26 cellular contexts compared by ENCODE assay signal in the genomic region with DNA sequence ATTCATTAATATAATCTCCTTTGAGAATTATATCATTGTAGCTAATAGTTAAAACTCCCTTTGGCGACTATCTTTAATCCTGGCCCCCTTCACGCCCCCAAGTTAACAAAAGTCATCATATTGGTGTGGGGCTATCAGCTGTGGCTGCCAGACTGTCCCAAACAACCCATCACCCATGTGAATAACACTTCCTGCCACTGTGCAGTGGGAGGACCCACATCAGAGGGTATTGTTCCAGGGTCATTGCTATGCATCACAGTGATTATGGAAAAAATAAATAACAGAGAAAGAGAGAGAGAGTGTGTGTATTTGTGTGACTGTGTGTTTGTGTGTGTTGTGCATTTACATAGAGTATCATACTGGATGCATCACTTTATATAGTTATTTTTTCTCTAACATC.
"Had no signal": no experiment of that assay in that cellular context is flagged by ENCODE, and none has a peak within 500 bp of the region (broad histone marks: within the 10 kb centered on the region; RNA-seq: fewer than 3 reads in every experiment).

No MANE protein-coding gene starts in this region.

- H3K27ac ChIP-seq: colonic mucosa, dorsolateral prefrontal cortex, epithelial cell of prostate, esophagus squamous epithelium, gastrocnemius medialis, heart right ventricle, left lung, lower lobe of right lung had no signal

- H3K27ac Mint-ChIP-seq: dendritic cell treated with granulocyte-macrophage colony-stimulating factor and Interleukin-4, amounts not matched to agents 40 ng/mL and 50 ng/mL, for 4 days; memory B cell; naive thymus-derived CD4-positive, alpha-beta T cell had no signal

- H3K36me3 Mint-ChIP-seq: memory B cell; naive thymus-derived CD4-positive, alpha-beta T cell had no signal

- H3K36me3 ChIP-seq: colonic mucosa, esophagus squamous epithelium, gastrocnemius medialis, heart right ventricle, left lung, lower lobe of right lung had no signal

- H3K4me3 Mint-ChIP-seq: dendritic cell treated with granulocyte-macrophage colony-stimulating factor and Interleukin-4, amounts not matched to agents 40 ng/mL and 50 ng/mL, for 4 days; memory B cell; naive thymus-derived CD4-positive, alpha-beta T cell had no signal

- H3K4me3 ChIP-seq: colonic mucosa, dorsolateral prefrontal cortex, esophagus squamous epithelium, gastrocnemius medialis, heart right ventricle, left lung, lower lobe of right lung had no signal

- DNase-seq: colonic mucosa; cortex of kidney; dorsolateral prefrontal cortex; effector CD4-positive, alpha-beta T cell; effector memory CD4-positive, alpha-beta T cell; erythroblast; esophagus squamous epithelium; foreskin fibroblast; foreskin melanocyte; gastrocnemius medialis; glutamatergic neuron; head of caudate nucleus; heart right ventricle; hippocampal formation; left cardiac atrium; left lung; left ventricle myocardium superior; lower lobe of right lung; mammary epithelial cell; mesendoderm; midbrain; naive thymus-derived CD4-positive, alpha-beta T cell had no signal

- H3K27me3 ChIP-seq: colonic mucosa, esophagus squamous epithelium, gastrocnemius medialis, heart right ventricle, left lung had no signal

- ATAC-seq: esophagus mucosa; gastrocnemius medialis; heart right ventricle; left cardiac atrium; left lung; left ventricle myocardium superior; lower lobe of right lung; naive thymus-derived CD4-positive, alpha-beta T cell had no signal

- H3K4me1 Mint-ChIP-seq: memory B cell had no signal

- H3K4me1 ChIP-seq: colonic mucosa had no signal
